8 cellular contexts compared by ENCODE assay signal in the genomic region with DNA sequence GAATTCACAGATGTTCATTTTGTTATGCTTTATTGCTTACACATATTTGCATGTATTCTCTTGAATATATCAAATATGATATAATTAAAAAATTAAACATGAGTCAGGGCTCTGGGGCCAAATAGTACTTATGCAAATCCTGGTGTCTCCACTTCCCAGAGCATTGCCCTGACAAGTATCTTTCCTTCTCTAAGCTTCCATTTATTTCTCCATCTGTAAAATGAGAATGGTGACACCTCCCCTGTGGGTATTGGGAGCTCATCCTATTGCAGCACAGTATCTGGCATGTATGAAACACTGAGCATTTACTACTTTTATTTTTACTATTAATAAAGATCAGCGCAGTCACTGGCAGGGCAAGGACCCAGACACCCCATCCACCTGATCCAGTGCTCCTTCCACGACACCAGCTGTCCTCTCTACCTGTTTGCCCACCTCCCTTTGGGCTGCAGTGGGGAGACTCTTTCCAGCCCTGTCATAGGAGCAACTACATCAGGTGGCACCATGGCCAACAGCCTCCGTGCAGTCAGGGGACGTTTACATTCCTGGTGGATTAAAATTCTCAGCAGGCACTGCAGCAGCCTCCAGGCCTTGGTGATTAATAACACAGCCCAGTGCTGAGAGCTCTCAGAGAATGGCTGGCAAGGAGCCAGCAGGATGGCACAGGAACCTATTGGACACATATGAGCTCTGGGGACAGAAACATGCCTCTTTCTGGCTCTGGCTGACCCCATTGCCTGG.
DNase-seq lines count a peak whose midpoint lies in the region; ATAC-seq and TF ChIP-seq lines count a peak whose summit lies in the region.

No MANE protein-coding gene starts in this region.

- no peaks in the 10 kb centered on the region for H3K79me1 ChIP-seq in trophoblast cell (ENCODE audit: low read length)

- no peak overlapping the region for H3K18ac ChIP-seq in trophoblast cell (ENCODE audit: low read length)

- peaks cover 0 to 11% (median 0%) of the 10 kb centered on the region in 7 donors for H3K4me1 Mint-ChIP-seq in naive thymus-derived CD4-positive, alpha-beta T cell

- no peak overlapping the region for H3K4ac ChIP-seq in trophoblast cell (ENCODE audit: low read depth, low read length)

- H3K36me3 ChIP-seq in heart left ventricle (no peaks in the 10 kb centered on the region), trophoblast cell (ENCODE audit: control insufficient read depth in 1 of 2, insufficient read depth in 2 of 2, low read length in 2 of 2) (no peaks in the 10 kb centered on the region)
- no peaks in the 10 kb centered on the region for H3K36me3 ChIP-seq in naive thymus-derived CD4-positive, alpha-beta T cell (ENCODE audit: control insufficient read depth in 2 of 3, insufficient read depth in 3 of 3, low read length in 3 of 3)

- TF ChIP-seq POLR2A in heart left ventricle (IDR thresholded peaks at IDR 0.05), result no peak

- H2BK120ac ChIP-seq in trophoblast cell (ENCODE audit: insufficient read depth, low read length, poor library complexity), result no peak overlapping the region

- H3K9me3 ChIP-seq in heart left ventricle, result peaks cover 0 to 7% (median 0%) of the 10 kb centered on the region in 12 donors
- H3K9me3 ChIP-seq in naive thymus-derived CD4-positive, alpha-beta T cell (ENCODE audit: control insufficient read depth in 2 of 3, low read length in 3 of 3), result peaks cover 0 to 5% (median 0%) of the 10 kb centered on the region in 3 experiments
- no peaks in the 10 kb centered on the region for H3K9me3 ChIP-seq in trophoblast cell (ENCODE audit: insufficient read depth, low read depth, low read length)

- ATAC-seq in heart left ventricle, result peak; percentile 45 to 58 (median 48)
- no peak for ATAC-seq in GM21423 (IDR thresholded peaks at IDR 0.05; ENCODE audit: unreplicated experiment)
- no peak for ATAC-seq in naive thymus-derived CD4-positive, alpha-beta T cell
- no peak for ATAC-seq in GM18511 (IDR thresholded peaks at IDR 0.05; ENCODE audit: unreplicated experiment)

- TF ChIP-seq CTCF in heart left ventricle (IDR thresholded peaks at IDR 0.05), result no peak

- no peak overlapping the region for H3K4me3 Mint-ChIP-seq in naive thymus-derived CD4-positive, alpha-beta T cell

- no peak overlapping the region for H2BK12ac ChIP-seq in trophoblast cell (ENCODE audit: low read length)

- no peak overlapping the region for H4K91ac ChIP-seq in trophoblast cell (ENCODE audit: low read depth, low read length)

- H2BK5ac ChIP-seq in trophoblast cell (ENCODE audit: low read depth, low read length, poor library complexity), result no peak overlapping the region

- H3K79me2 ChIP-seq in trophoblast cell (ENCODE audit: control insufficient read depth, insufficient read depth, low read length, poor library complexity), result no peaks in the 10 kb centered on the region

- no peak overlapping the region for H4K12ac ChIP-seq in trophoblast cell (ENCODE audit: low read depth, low read length)

- H3K27ac ChIP-seq in heart left ventricle (no peak overlapping the region), trophoblast cell (ENCODE audit: low read depth, low read length) (no peak overlapping the region)
- H3K27ac ChIP-seq in naive thymus-derived CD4-positive, alpha-beta T cell (ENCODE audit: low read depth, low read length), result no peak overlapping the region

- H4K8ac ChIP-seq in trophoblast cell (ENCODE audit: low read depth, low read length), result no peak overlapping the region

- H3K4me2 ChIP-seq in trophoblast cell (ENCODE audit: low read length), result no peak overlapping the region

- no peaks in the 10 kb centered on the region for H3K27me3 ChIP-seq in heart left ventricle
- no peaks in the 10 kb centered on the region for H3K27me3 ChIP-seq in naive thymus-derived CD4-positive, alpha-beta T cell (ENCODE audit: control insufficient read depth in 2 of 2, insufficient read depth in 2 of 2, low read length in 2 of 2)
- H3K27me3 ChIP-seq in trophoblast cell (ENCODE audit: insufficient read depth, low read length), result no peaks in the 10 kb centered on the region

- H2AFZ ChIP-seq in trophoblast cell (ENCODE audit: insufficient read depth, low read length, poor library complexity), result no peak overlapping the region

- peaks cover 4 to 30% (median 12%) of the 10 kb centered on the region in 5 donors for H3K27me3 Mint-ChIP-seq in naive thymus-derived CD4-positive, alpha-beta T cell

- in situ Hi-C loops in SK-MEL-5 (cut with HindIII; ENCODE audit: low pct_unique_long_range_greater_than_20kb, low sequenced_read_pairs), result no loop called here

- peaks cover 0 to 14% (median 1%) of the 10 kb centered on the region in 11 donors for H3K9me3 Mint-ChIP-seq in naive thymus-derived CD4-positive, alpha-beta T cell

- no peak overlapping the region for H2AK5ac ChIP-seq in trophoblast cell (ENCODE audit: low read length)

- DNase-seq in AG08395 (ENCODE audit: low spot score) (peak; percentile 93), HT-29 (ENCODE audit: low spot score) (peak; percentile 52), SK-MEL-5 (ENCODE audit: low read depth, low spot score) (peak; percentile 27), heart left ventricle (peak in 2 of 5 donors; percentile 38 to 46), trophoblast cell (no peak)
- no peak for DNase-seq in naive thymus-derived CD4-positive, alpha-beta T cell

- WGBS in heart left ventricle, 4 donors, result 53 to 67% (median 57%) methylated on average over 4 of the region's 4 CpGs
- WGBS in trophoblast cell (ENCODE audit: extremely low coverage, insufficient coverage, insufficient read length), result no CpG with 5 or more reads among the region's 4 CpGs

- H3K23ac ChIP-seq in trophoblast cell (ENCODE audit: low read length), result no peak overlapping the region

- POLR2A ChIA-PET in naive thymus-derived CD4-positive, alpha-beta T cell (lab: Charles Lee), result no interaction called here

- H3K9ac ChIP-seq in trophoblast cell (ENCODE audit: low read length), result no peak overlapping the region

- H3K27ac Mint-ChIP-seq in naive thymus-derived CD4-positive, alpha-beta T cell, result no peak overlapping the region

- CTCF ChIA-PET in naive thymus-derived CD4-positive, alpha-beta T cell (lab: Charles Lee), result no interaction called here

- H3K36me3 Mint-ChIP-seq in naive thymus-derived CD4-positive, alpha-beta T cell, result peaks cover 0 to 2% (median under 1%) of the 10 kb centered on the region in 5 donors

- H3K14ac ChIP-seq in trophoblast cell (ENCODE audit: low read length), result no peak overlapping the region

- no peak overlapping the region for H3K4me3 ChIP-seq in heart left ventricle
- H3K4me3 ChIP-seq in naive thymus-derived CD4-positive, alpha-beta T cell (ENCODE audit: low read length), result no peak overlapping the region
- no peak overlapping the region for H3K4me3 ChIP-seq in trophoblast cell (ENCODE audit: low read depth, low read length)

- intact Hi-C loops in heart left ventricle (cut with DNase I), result no loop called here
- intact Hi-C loops in naive thymus-derived CD4-positive, alpha-beta T cell (cut with micrococcal nuclease), result no loop called here

- H3K4me1 ChIP-seq in heart left ventricle (no peaks in the 10 kb centered on the region), trophoblast cell (ENCODE audit: control insufficient read depth in 1 of 2, insufficient read depth in 2 of 2, low read length in 2 of 2) (peaks cover 0 to 6% of the 10 kb centered on the region in 2 experiments)
- peaks cover 0 to 15% of the 10 kb centered on the region in 2 donors for H3K4me1 ChIP-seq in naive thymus-derived CD4-positive, alpha-beta T cell (ENCODE audit: control insufficient read depth in 2 of 2, insufficient read depth in 2 of 2, low read length in 2 of 2)

Comparison
In these comparisons a context has a peak if more than half of its experiments do, and no peak if none do; other contexts are left out.
1. DNase-seq: peak in AG08395 (single experiment), HT-29 (single experiment) and SK-MEL-5 (single experiment); none in naive thymus-derived CD4-positive, alpha-beta T cell (0 of 9) and trophoblast cell (0 of 2).
2. ATAC-seq: peak in heart left ventricle (4 of 4); none in GM21423 (single experiment), naive thymus-derived CD4-positive, alpha-beta T cell (single experiment) and GM18511 (single experiment).